In genomic region chr1:111219466-111220286, GRCh38 we compare ENCODE assay signal across 8 cellular contexts. TPM values are rescaled to one million over a fixed set of nuclear protein-coding genes. Genes with fewer than 3 reads are reported as not detected.
DNase-seq lines count a peak whose midpoint lies in the region; ATAC-seq, FAIRE-seq and TF ChIP-seq lines count a peak whose summit lies in the region.

No MANE protein-coding gene starts in this region.

- no peak overlapping the region for H3K4me3 ChIP-seq in HepG2 (replicated peaks in 1 of 3; ENCODE audit: insufficient read depth in 1 of 3, low read depth in 2 of 3, low read length in 3 of 3)

- intact Hi-C loops in activated T-helper 1 cell treated with anti-CD3 and anti-CD28 coated beads, Interleukin-12 subunit alpha, Interleukin-12 subunit beta, Interleukin-2, Interleukin-4 antibody, amounts not matched to agents 30 ng/mL and 10 ng/mL and 1 ng/mL, durations not matched to agents 14 hours and 24 hours and 36 hours (cut with micrococcal nuclease), result loop anchor here (1.0 to 10.0 kb wide), 8 partner anchors 32 to 572 kb away; partner anchors contain the start of genes C1orf162 and LRIF1
- intact Hi-C loops in HepG2 (cut with micrococcal nuclease; ENCODE audit: unreplicated experiment), result loop anchor here (5.0 kb wide), 2 partner anchors 128 to 187 kb away; no protein-coding TSS in a partner anchor

- H3K27me3 Mint-ChIP-seq in activated T-helper 1 cell treated with anti-CD3 and anti-CD28 coated beads, Interleukin-12 subunit alpha, Interleukin-12 subunit beta, Interleukin-2, Interleukin-4 antibody, amounts not matched to agents 30 ng/mL and 10 ng/mL and 1 ng/mL, durations not matched to agents 14 hours and 24 hours and 36 hours (ENCODE audit: insufficient read depth), result no peaks in the 10 kb centered on the region
- H3K27me3 Mint-ChIP-seq in stimulated activated naive B cell treated with anti-CD40 and anti-IgM and Interleukin-4, amounts not matched to agents 10 μg/mL and 1 μg/mL and 100 μg/mL, for 72 hours, result no peaks in the 10 kb centered on the region

- H3K9me3 ChIP-seq in HepG2 (ENCODE audit: low read length), result no peaks in the 10 kb centered on the region

- TF ChIP-seq EP300 in HepG2 (IDR thresholded peaks at IDR 0.05; ENCODE audit: low read depth in 2 of 2, low read length in 2 of 2), result no peak
- no peak for TF ChIP-seq EP300 in HepG2 (CRISPR knock-in tag; IDR thresholded peaks at IDR 0.05; ENCODE audit: borderline replicate concordance)

- no peaks in the 10 kb centered on the region for H3K79me2 ChIP-seq in HepG2 (ENCODE audit: insufficient read depth, low read length)

- ATAC-seq in HG03442 (IDR thresholded peaks at IDR 0.05; ENCODE audit: unreplicated experiment), result peak; percentile 26
- ATAC-seq in stimulated activated naive B cell treated with anti-CD40 and anti-IgM and Interleukin-4, amounts not matched to agents 10 μg/mL and 1 μg/mL and 100 μg/mL, for 72 hours (replicated peaks), result peak; percentile 61
- ATAC-seq in HepG2, result no peak

- BruUV-seq in HepG2 (replicated peaks; lab: Mats Ljungman, UMichigan), result no TSS peak

- peaks cover 95% of the 10 kb centered on the region for H3K4me1 Mint-ChIP-seq in activated T-helper 1 cell treated with anti-CD3 and anti-CD28 coated beads, Interleukin-12 subunit alpha, Interleukin-12 subunit beta, Interleukin-2, Interleukin-4 antibody, amounts not matched to agents 30 ng/mL and 10 ng/mL and 1 ng/mL, durations not matched to agents 14 hours and 24 hours and 36 hours (ENCODE audit: low read depth)
- peaks cover 75 to 91% of the 10 kb centered on the region in 2 donors for H3K4me1 Mint-ChIP-seq in stimulated activated naive B cell treated with anti-CD40 and anti-IgM and Interleukin-4, amounts not matched to agents 10 μg/mL and 1 μg/mL and 100 μg/mL, for 72 hours

- H3K27ac Mint-ChIP-seq in activated T-helper 1 cell treated with anti-CD3 and anti-CD28 coated beads, Interleukin-12 subunit alpha, Interleukin-12 subunit beta, Interleukin-2, Interleukin-4 antibody, amounts not matched to agents 30 ng/mL and 10 ng/mL and 1 ng/mL, durations not matched to agents 14 hours and 24 hours and 36 hours, result peak overlapping the region; percentile 96
- H3K27ac Mint-ChIP-seq in stimulated activated naive B cell treated with anti-CD40 and anti-IgM and Interleukin-4, amounts not matched to agents 10 μg/mL and 1 μg/mL and 100 μg/mL, for 72 hours, result peak overlapping the region; percentile 91

- H4K20me1 ChIP-seq in HepG2 (ENCODE audit: insufficient read depth, low read length), result no peaks in the 10 kb centered on the region

- POLR2A ChIA-PET in HepG2 (lab: Yijun Ruan, JAX), result no interaction called here

- FAIRE-seq in HepG2 (lab: Jason Lieb, UNC), result no peak

- no peak overlapping the region for H3K4me2 ChIP-seq in HepG2 (ENCODE audit: low read depth, low read length)

- no peak overlapping the region for H2AFZ ChIP-seq in HepG2 (ENCODE audit: low read length)

- no peak for TF ChIP-seq CTCF in HepG2 (CRISPR knock-in tag; IDR thresholded peaks at IDR 0.05)

- H3K36me3 Mint-ChIP-seq in activated T-helper 1 cell treated with anti-CD3 and anti-CD28 coated beads, Interleukin-12 subunit alpha, Interleukin-12 subunit beta, Interleukin-2, Interleukin-4 antibody, amounts not matched to agents 30 ng/mL and 10 ng/mL and 1 ng/mL, durations not matched to agents 14 hours and 24 hours and 36 hours (ENCODE audit: low read depth), result peaks cover 5% of the 10 kb centered on the region
- peaks cover 0 to 8% of the 10 kb centered on the region in 2 donors for H3K36me3 Mint-ChIP-seq in stimulated activated naive B cell treated with anti-CD40 and anti-IgM and Interleukin-4, amounts not matched to agents 10 μg/mL and 1 μg/mL and 100 μg/mL, for 72 hours

- no peaks in the 10 kb centered on the region; a peak in 1 of 5 replicates for H3K27me3 ChIP-seq in HepG2 (ENCODE audit: control insufficient read depth in 1 of 2, insufficient read depth in 2 of 2, low read length in 2 of 2)

- peak overlapping the region; percentile 72 for H3K4me3 Mint-ChIP-seq in activated T-helper 1 cell treated with anti-CD3 and anti-CD28 coated beads, Interleukin-12 subunit alpha, Interleukin-12 subunit beta, Interleukin-2, Interleukin-4 antibody, amounts not matched to agents 30 ng/mL and 10 ng/mL and 1 ng/mL, durations not matched to agents 14 hours and 24 hours and 36 hours
- peak overlapping the region; percentile 60 to 61 for H3K4me3 Mint-ChIP-seq in stimulated activated naive B cell treated with anti-CD40 and anti-IgM and Interleukin-4, amounts not matched to agents 10 μg/mL and 1 μg/mL and 100 μg/mL, for 72 hours

- no peak overlapping the region for H3K9ac ChIP-seq in HepG2 (ENCODE audit: insufficient read depth, low read depth, low read length)

- TF ChIP-seq POLR2A in HepG2 (IDR thresholded peaks at IDR 0.05; ENCODE audit: insufficient read depth in 1 of 2, low read depth in 2 of 2, low read length in 2 of 2), result no peak

- WGBS in HepG2 (ENCODE audit: low lambda C conversion rate), result 58% methylated on average over 5 of the region's 5 CpGs

- peaks cover 46% of the 10 kb centered on the region for H3K4me1 ChIP-seq in HepG2 (ENCODE audit: insufficient read depth, low read length)

- peak; percentile 50 for DNase-seq in stimulated activated naive CD4-positive, alpha-beta T cell treated with Interleukin-2 at 50 U/mL for 16 hours (lab: John Stamatoyannopoulos, UW)
- no peak for DNase-seq in stimulated activated naive CD4-positive, alpha-beta T cell (lab: John Stamatoyannopoulos, UW)
- DNase-seq in activated T-helper 1 cell treated with anti-CD3 and anti-CD28 coated beads, Interleukin-12 subunit alpha, Interleukin-12 subunit beta, Interleukin-2, Interleukin-4 antibody, amounts not matched to agents 30 ng/mL and 10 ng/mL and 1 ng/mL, durations not matched to agents 14 hours and 24 hours and 36 hours (ENCODE audit: low spot score), result no peak
- DNase-seq in stimulated activated naive B cell treated with anti-CD40 and anti-IgM and Interleukin-4, amounts not matched to agents 10 μg/mL and 1 μg/mL and 100 μg/mL, for 72 hours, result no peak
- DNase-seq in NCI-H82 treated with DMSO at 0.1 percent for 48 hours (lab: John Stamatoyannopoulos, UW; ENCODE audit: unreplicated experiment), result no peak
- DNase-seq in HepG2 (ENCODE audit: low spot score), result no peak
- no peak for DNase-seq in NCI-H526 (lab: John Stamatoyannopoulos, UW)

- H3K36me3 ChIP-seq in HepG2 (replicated peaks in 1 of 2; ENCODE audit: control insufficient read depth in 1 of 2, insufficient read depth in 2 of 2, low read length in 2 of 2), result no peaks in the 10 kb centered on the region

- in situ Hi-C loops in HepG2 (cut with HindIII; ENCODE audit: extremely low pct_ligation_motif_present, low pct_unique_long_range_greater_than_20kb), result loop anchor here (5.0 kb wide), 2 partner anchors 113 to 183 kb away; no protein-coding TSS in a partner anchor

- H3K9me3 Mint-ChIP-seq in activated T-helper 1 cell treated with anti-CD3 and anti-CD28 coated beads, Interleukin-12 subunit alpha, Interleukin-12 subunit beta, Interleukin-2, Interleukin-4 antibody, amounts not matched to agents 30 ng/mL and 10 ng/mL and 1 ng/mL, durations not matched to agents 14 hours and 24 hours and 36 hours, result no peaks in the 10 kb centered on the region
- H3K9me3 Mint-ChIP-seq in stimulated activated naive B cell treated with anti-CD40 and anti-IgM and Interleukin-4, amounts not matched to agents 10 μg/mL and 1 μg/mL and 100 μg/mL, for 72 hours, result no peaks in the 10 kb centered on the region

- CTCF ChIA-PET in HepG2 (lab: Yijun Ruan, JAX; ENCODE audit: low intra/inter-chr PET ratio, low total read pairs), result no interaction called here

- no peak for TF ChIP-seq RAD21 in HepG2 (CRISPR knock-in tag; IDR thresholded peaks at IDR 0.05)

- H3K27ac ChIP-seq in HepG2 (ENCODE audit: extremely low read length, insufficient read depth, low read length), result no peak overlapping the region

RNA-seq across cellular contexts. Expression of gene CHI3L2, which starts 7.8 kb away (rescaled TPM):
- total RNA-seq in activated T-helper 1 cell treated with anti-CD3 and anti-CD28 coated beads, Interleukin-12 subunit alpha, Interleukin-12 subunit beta, Interleukin-2, Interleukin-4 antibody, amounts not matched to agents 30 ng/mL and 10 ng/mL and 1 ng/mL, durations not matched to agents 14 hours and 24 hours and 36 hours, result 2.8 and 4.0 TPM in 2 replicates
- total RNA-seq in HepG2 (2016; rRNA removed; fragmentation: Illumina TruSeq; extraction: Trizol), result 1.7 and 1.9 TPM in 2 replicates
- 1.5 and 2.1 TPM in 2 replicates for total RNA-seq in HepG2 (2016; cell fraction: cytosol; rRNA removed; fragmentation: Illumina TruSeq; extraction: Trizol; ENCODE audit: low read depth)
- total RNA-seq in HepG2 (2016; cell fraction: insoluble cytoplasmic fraction; rRNA removed; fragmentation: Illumina TruSeq; extraction: Trizol), result 1.5 and 1.6 TPM in 2 replicates
- 1.7 and 2.0 TPM in 2 replicates for total RNA-seq in HepG2 (2016; cell fraction: membrane; rRNA removed; fragmentation: Illumina TruSeq; extraction: Trizol)
- total RNA-seq in HepG2 (2016; cell fraction: nucleus; rRNA removed; fragmentation: Illumina TruSeq; extraction: Trizol), result 0.90 and 1.4 TPM in 2 replicates
- polyA plus RNA-seq in HepG2 (2011; rRNA removed), result 0.46 and 0.65 TPM in 2 replicates
- 0.44 and 0.51 TPM in 2 replicates for polyA plus RNA-seq in HepG2 (2011; cell fraction: cytosol; rRNA removed)
- 0.13 and 0.55 TPM in 2 replicates for polyA plus RNA-seq in HepG2 (2011; cell fraction: nucleus; rRNA removed)
- polyA plus RNA-seq in HepG2 (2012), result 0.35 and 0.46 TPM in 2 replicates
- 0.80 and 1.0 TPM in 2 replicates for polyA plus RNA-seq in HepG2 (2016; cell fraction: cytosol; fragmentation: Illumina TruSeq; extraction: Trizol; ENCODE audit: low read depth)
- 1.2 and 1.8 TPM in 2 replicates for polyA plus RNA-seq in HepG2 (2016; cell fraction: insoluble cytoplasmic fraction; fragmentation: Illumina TruSeq; extraction: Trizol; ENCODE audit: low read depth)
- polyA plus RNA-seq in HepG2 (2016; cell fraction: membrane; fragmentation: Illumina TruSeq; extraction: Trizol; ENCODE audit: low read depth), result 1.1 and 1.5 TPM in 2 replicates
- 2.6 and 3.9 TPM in 2 replicates for polyA plus RNA-seq in HepG2 (2016; cell fraction: nucleus; fragmentation: Illumina TruSeq; extraction: Trizol; ENCODE audit: insufficient read depth, low read depth)
- not detected in 2 replicates for polyA minus RNA-seq in HepG2 (2011; rRNA and poly(A)+ RNA removed; ENCODE audit: low replicate concordance)
- polyA minus RNA-seq in HepG2 (2011; cell fraction: cytosol; rRNA and poly(A)+ RNA removed), result not detected in 2 replicates
- polyA minus RNA-seq in HepG2 (2011; cell fraction: nucleus; rRNA and poly(A)+ RNA removed), result 1.2 and 1.3 TPM in 2 replicates

RNA-seq across cellular contexts. Expression of gene DENND2D, which starts 19.2 kb away (rescaled TPM):
- 205 and 206 TPM in 2 replicates for total RNA-seq in activated T-helper 1 cell treated with anti-CD3 and anti-CD28 coated beads, Interleukin-12 subunit alpha, Interleukin-12 subunit beta, Interleukin-2, Interleukin-4 antibody, amounts not matched to agents 30 ng/mL and 10 ng/mL and 1 ng/mL, durations not matched to agents 14 hours and 24 hours and 36 hours
- 0.04 TPM in 1 of 2 replicates, not detected in the other for total RNA-seq in HepG2 (2016; rRNA removed; fragmentation: Illumina TruSeq; extraction: Trizol)
- not detected in 2 replicates for total RNA-seq in HepG2 (2016; cell fraction: cytosol; rRNA removed; fragmentation: Illumina TruSeq; extraction: Trizol; ENCODE audit: low read depth)
- not detected in 2 replicates for total RNA-seq in HepG2 (2016; cell fraction: insoluble cytoplasmic fraction; rRNA removed; fragmentation: Illumina TruSeq; extraction: Trizol)
- not detected in 2 replicates for total RNA-seq in HepG2 (2016; cell fraction: membrane; rRNA removed; fragmentation: Illumina TruSeq; extraction: Trizol)
- not detected in 2 replicates for total RNA-seq in HepG2 (2016; cell fraction: nucleus; rRNA removed; fragmentation: Illumina TruSeq; extraction: Trizol)
- not detected in 2 replicates for polyA plus RNA-seq in HepG2 (2011; rRNA removed)
- polyA plus RNA-seq in HepG2 (2011; cell fraction: cytosol; rRNA removed), result 0.01 TPM in 1 of 2 replicates, not detected in the other
- 0.36 TPM in 1 of 2 replicates, not detected in the other for polyA plus RNA-seq in HepG2 (2011; cell fraction: nucleus; rRNA removed)
- 0.07 TPM in 1 of 2 replicates, not detected in the other for polyA plus RNA-seq in HepG2 (2012)
- not detected in 2 replicates for polyA plus RNA-seq in HepG2 (2016; cell fraction: cytosol; fragmentation: Illumina TruSeq; extraction: Trizol; ENCODE audit: low read depth)
- polyA plus RNA-seq in HepG2 (2016; cell fraction: insoluble cytoplasmic fraction; fragmentation: Illumina TruSeq; extraction: Trizol; ENCODE audit: low read depth), result not detected in 2 replicates
- polyA plus RNA-seq in HepG2 (2016; cell fraction: membrane; fragmentation: Illumina TruSeq; extraction: Trizol; ENCODE audit: low read depth), result not detected in 2 replicates
- polyA plus RNA-seq in HepG2 (2016; cell fraction: nucleus; fragmentation: Illumina TruSeq; extraction: Trizol; ENCODE audit: insufficient read depth, low read depth), result not detected in 2 replicates
- 12.7 TPM in 1 of 2 replicates, not detected in the other for polyA minus RNA-seq in HepG2 (2011; rRNA and poly(A)+ RNA removed; ENCODE audit: low replicate concordance)
- not detected in 2 replicates for polyA minus RNA-seq in HepG2 (2011; cell fraction: cytosol; rRNA and poly(A)+ RNA removed)
- polyA minus RNA-seq in HepG2 (2011; cell fraction: nucleus; rRNA and poly(A)+ RNA removed), result 0.50 TPM in 1 of 2 replicates, not detected in the other

Comparison
In these comparisons a context has a peak if more than half of its experiments do, and no peak if none do; other contexts are left out.
1. RNA of gene DENND2D, which starts 19.2 kb away (total RNA-seq): 205 to 206 TPM in activated T-helper 1 cell treated with anti-CD3 and anti-CD28 coated beads, Interleukin-12 subunit alpha, Interleukin-12 subunit beta, Interleukin-2, Interleukin-4 antibody, amounts not matched to agents 30 ng/mL and 10 ng/mL and 1 ng/mL, durations not matched to agents 14 hours and 24 hours and 36 hours; 0.04 TPM in HepG2; every median in the first group is over 100 times any median in the second.